1 cellular context compared by ENCODE assay signal in the genomic region with DNA sequence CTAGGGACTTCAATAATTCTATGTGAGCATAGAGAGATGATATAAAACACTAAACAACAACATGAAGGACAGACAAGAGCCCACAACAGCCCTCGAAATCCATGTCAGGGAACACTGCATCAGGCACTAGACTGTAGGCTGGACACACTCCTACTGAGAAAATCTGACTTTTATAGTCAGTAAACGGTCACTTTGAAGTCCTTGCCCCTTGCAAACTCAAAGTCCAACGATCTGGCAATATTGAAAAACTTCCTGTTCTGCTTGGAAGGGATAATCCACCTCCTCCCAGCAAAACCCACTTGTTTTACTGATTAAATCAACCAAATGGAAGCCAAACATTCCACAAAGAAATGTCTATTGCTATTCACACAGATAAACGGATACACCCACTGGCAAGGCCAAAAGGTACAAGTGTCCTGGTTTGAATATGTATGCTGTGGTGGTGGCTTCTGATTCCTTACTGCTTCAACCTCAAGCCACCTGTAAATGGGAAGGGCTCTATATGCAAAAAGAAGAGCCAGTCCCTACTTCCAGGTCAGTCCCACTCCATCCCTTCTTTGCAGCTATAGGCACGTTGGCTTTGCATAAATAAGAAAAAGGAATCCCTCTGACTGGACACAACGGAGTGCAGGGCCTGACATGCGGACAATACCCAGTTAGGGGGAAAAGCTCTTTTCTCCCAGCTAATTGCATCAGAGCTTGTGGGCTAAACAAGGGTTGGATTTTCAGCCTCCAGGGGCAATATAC.
TF ChIP-seq lines count a peak whose summit lies in the region.

No MANE protein-coding gene starts in this region.

TF ChIP-seq in HepG2, 621 proteins besides CTCF, POLR2A, EP300 and RAD21 (continued from another document and continues in another):
- no peak for TF ChIP-seq ZNF280B (CRISPR knock-in tag; IDR thresholded peaks at IDR 0.05; ENCODE audit: borderline replicate concordance)
- TF ChIP-seq ZNF775 (CRISPR knock-in tag; IDR thresholded peaks at IDR 0.05; ENCODE audit: borderline replicate concordance) = no peak
- TF ChIP-seq ZBTB2 (CRISPR knock-in tag; IDR thresholded peaks at IDR 0.05; ENCODE audit: low read depth) = no peak
- TF ChIP-seq, protein P1, sequence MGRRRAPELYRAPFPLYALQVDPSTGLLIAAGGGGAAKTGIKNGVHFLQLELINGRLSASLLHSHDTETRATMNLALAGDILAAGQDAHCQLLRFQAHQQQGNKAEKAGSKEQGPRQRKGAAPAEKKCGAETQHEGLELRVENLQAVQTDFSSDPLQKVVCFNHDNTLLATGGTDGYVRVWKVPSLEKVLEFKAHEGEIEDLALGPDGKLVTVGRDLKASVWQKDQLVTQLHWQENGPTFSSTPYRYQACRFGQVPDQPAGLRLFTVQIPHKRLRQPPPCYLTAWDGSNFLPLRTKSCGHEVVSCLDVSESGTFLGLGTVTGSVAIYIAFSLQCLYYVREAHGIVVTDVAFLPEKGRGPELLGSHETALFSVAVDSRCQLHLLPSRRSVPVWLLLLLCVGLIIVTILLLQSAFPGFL (CRISPR knock-in tag; IDR thresholded peaks at IDR 0.05) = no peak
- TF ChIP-seq ZNF652 (CRISPR knock-in tag; IDR thresholded peaks at IDR 0.05; ENCODE audit: borderline replicate concordance, low read depth) = no peak
- TF ChIP-seq HHEX (CRISPR knock-in tag; IDR thresholded peaks at IDR 0.05) = peak; percentile 73
- no peak for TF ChIP-seq ZNF891 (CRISPR knock-in tag; IDR thresholded peaks at IDR 0.05)
- peak; percentile 88; the same call in 1 of the 2 replicates for TF ChIP-seq HMG20A (CRISPR knock-in tag; IDR thresholded peaks at IDR 0.05; ENCODE audit: borderline replicate concordance)
- no peak for TF ChIP-seq E2F1 (CRISPR knock-in tag; IDR thresholded peaks at IDR 0.05)
- no peak for TF ChIP-seq SMC3 (IDR thresholded peaks at IDR 0.05; ENCODE audit: low read length)
- TF ChIP-seq YEATS2 (CRISPR knock-in tag; IDR thresholded peaks at IDR 0.05; ENCODE audit: borderline replicate concordance) = peak; percentile 60; the same call in 1 of the 2 replicates
- TF ChIP-seq ZNF253 (CRISPR knock-in tag; IDR thresholded peaks at IDR 0.05; ENCODE audit: borderline replicate concordance) = no peak
- TF ChIP-seq, protein P2, sequence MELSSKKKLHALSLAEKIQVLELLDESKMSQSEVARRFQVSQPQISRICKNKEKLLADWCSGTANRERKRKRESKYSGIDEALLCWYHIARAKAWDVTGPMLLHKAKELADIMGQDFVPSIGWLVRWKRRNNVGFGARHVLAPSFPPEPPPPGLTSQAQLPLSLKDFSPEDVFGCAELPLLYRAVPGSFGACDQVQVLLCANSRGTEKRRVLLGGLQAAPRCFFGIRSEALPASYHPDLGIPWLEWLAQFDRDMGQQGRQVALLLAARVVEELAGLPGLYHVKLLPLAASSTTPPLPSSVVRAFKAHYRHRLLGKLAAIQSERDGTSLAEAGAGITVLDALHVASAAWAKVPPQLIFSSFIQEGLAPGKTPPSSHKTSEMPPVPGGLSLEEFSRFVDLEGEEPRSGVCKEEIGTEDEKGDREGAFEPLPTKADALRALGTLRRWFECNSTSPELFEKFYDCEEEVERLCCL (CRISPR knock-in tag; IDR thresholded peaks at IDR 0.05; ENCODE audit: borderline replicate concordance) = no peak
- TF ChIP-seq RNF219 (CRISPR knock-in tag; IDR thresholded peaks at IDR 0.05) = no peak
- TF ChIP-seq ZNF367 (CRISPR knock-in tag; IDR thresholded peaks at IDR 0.05; ENCODE audit: borderline replicate concordance) = no peak
- no peak for TF ChIP-seq ZNF430 (CRISPR knock-in tag; IDR thresholded peaks at IDR 0.05)
- peak; percentile 28; the same call in 1 of the 2 replicates for TF ChIP-seq MIER2 (CRISPR knock-in tag; IDR thresholded peaks at IDR 0.05)
- TF ChIP-seq NR0B2 (CRISPR knock-in tag; IDR thresholded peaks at IDR 0.05) = no peak
- TF ChIP-seq CREM (IDR thresholded peaks at IDR 0.05) = peak; percentile 88
- TF ChIP-seq CREM (CRISPR knock-in tag; IDR thresholded peaks at IDR 0.05) = no peak
- 0 out of 2 replicates have a peak, but pooled peaks have one; percentile 71 for TF ChIP-seq PAX8 (CRISPR knock-in tag; IDR thresholded peaks at IDR 0.05; ENCODE audit: borderline replicate concordance)
- peak; percentile 76 for TF ChIP-seq SOX13 (IDR thresholded peaks at IDR 0.05)
- peak in 1 of 2 experiments; percentile 92; a peak in 2 of 4 replicates for TF ChIP-seq SOX13 (CRISPR knock-in tag; conservative IDR thresholded peaks at IDR 0.05 in 1 of 2, IDR thresholded peaks at IDR 0.05 in 1 of 2)
- TF ChIP-seq ZSCAN20 (CRISPR knock-in tag; IDR thresholded peaks at IDR 0.05; ENCODE audit: borderline replicate concordance) = peak; percentile 89
- TF ChIP-seq ZBTB1 (CRISPR knock-in tag; IDR thresholded peaks at IDR 0.05; ENCODE audit: borderline replicate concordance) = no peak
- no peak for TF ChIP-seq CBX2 (IDR thresholded peaks at IDR 0.05; ENCODE audit: low read depth, low read length)
- TF ChIP-seq CBX2 (CRISPR knock-in tag; IDR thresholded peaks at IDR 0.05; ENCODE audit: low read depth) = no peak
- TF ChIP-seq U2AF2 (IDR thresholded peaks at IDR 0.05; ENCODE audit: low read depth, low read length) = no peak
- TF ChIP-seq, protein P3, sequence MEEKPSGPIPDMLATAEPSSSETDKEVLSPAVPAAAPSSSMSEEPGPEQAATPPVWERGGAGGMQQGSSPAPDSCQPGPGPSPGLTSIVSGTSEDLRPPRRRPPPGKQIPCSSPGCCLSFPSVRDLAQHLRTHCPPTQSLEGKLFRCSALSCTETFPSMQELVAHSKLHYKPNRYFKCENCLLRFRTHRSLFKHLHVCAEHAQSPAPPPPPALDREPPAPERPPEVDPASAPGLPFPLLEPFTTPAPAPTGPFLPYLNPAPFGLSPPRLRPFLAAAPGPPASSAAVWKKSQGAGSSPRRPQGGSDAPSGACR (CRISPR knock-in tag; IDR thresholded peaks at IDR 0.05) = no peak
- no peak for TF ChIP-seq KLF13 (CRISPR knock-in tag; IDR thresholded peaks at IDR 0.05)
- TF ChIP-seq, protein P4, sequence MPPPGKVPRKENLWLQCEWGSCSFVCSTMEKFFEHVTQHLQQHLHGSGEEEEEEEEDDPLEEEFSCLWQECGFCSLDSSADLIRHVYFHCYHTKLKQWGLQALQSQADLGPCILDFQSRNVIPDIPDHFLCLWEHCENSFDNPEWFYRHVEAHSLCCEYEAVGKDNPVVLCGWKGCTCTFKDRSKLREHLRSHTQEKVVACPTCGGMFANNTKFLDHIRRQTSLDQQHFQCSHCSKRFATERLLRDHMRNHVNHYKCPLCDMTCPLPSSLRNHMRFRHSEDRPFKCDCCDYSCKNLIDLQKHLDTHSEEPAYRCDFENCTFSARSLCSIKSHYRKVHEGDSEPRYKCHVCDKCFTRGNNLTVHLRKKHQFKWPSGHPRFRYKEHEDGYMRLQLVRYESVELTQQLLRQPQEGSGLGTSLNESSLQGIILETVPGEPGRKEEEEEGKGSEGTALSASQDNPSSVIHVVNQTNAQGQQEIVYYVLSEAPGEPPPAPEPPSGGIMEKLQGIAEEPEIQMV (CRISPR knock-in tag; IDR thresholded peaks at IDR 0.05; ENCODE audit: low read depth) = 0 out of 2 replicates have a peak, but pooled peaks have one; percentile 16
- no peak for TF ChIP-seq PRMT3 (CRISPR knock-in tag; IDR thresholded peaks at IDR 0.05; ENCODE audit: borderline replicate concordance, low read depth)
- TF ChIP-seq ELF3 (CRISPR knock-in tag; IDR thresholded peaks at IDR 0.05) = peak; percentile 98
- TF ChIP-seq, protein P5, sequence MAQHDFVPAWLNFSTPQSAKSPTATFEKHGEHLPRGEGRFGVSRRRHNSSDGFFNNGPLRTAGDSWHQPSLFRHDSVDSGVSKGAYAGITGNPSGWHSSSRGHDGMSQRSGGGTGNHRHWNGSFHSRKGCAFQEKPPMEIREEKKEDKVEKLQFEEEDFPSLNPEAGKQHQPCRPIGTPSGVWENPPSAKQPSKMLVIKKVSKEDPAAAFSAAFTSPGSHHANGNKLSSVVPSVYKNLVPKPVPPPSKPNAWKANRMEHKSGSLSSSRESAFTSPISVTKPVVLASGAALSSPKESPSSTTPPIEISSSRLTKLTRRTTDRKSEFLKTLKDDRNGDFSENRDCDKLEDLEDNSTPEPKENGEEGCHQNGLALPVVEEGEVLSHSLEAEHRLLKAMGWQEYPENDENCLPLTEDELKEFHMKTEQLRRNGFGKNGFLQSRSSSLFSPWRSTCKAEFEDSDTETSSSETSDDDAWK (CRISPR knock-in tag; IDR thresholded peaks at IDR 0.05) = no peak
- no peak; the same call in 2 of the 3 replicates for TF ChIP-seq MXI1 (IDR thresholded peaks at IDR 0.05; ENCODE audit: borderline replicate concordance, low read depth, low read length)
- no peak for TF ChIP-seq ZNF121 (CRISPR knock-in tag; IDR thresholded peaks at IDR 0.05)
- peak; percentile 62; the same call in 1 of the 2 replicates for TF ChIP-seq MEIS2 (CRISPR knock-in tag; IDR thresholded peaks at IDR 0.05)
- 0 out of 2 replicates have a peak, but pooled peaks have one; percentile 41 for TF ChIP-seq ZZZ3 (CRISPR knock-in tag; IDR thresholded peaks at IDR 0.05; ENCODE audit: borderline replicate concordance)
- no peak for TF ChIP-seq MTERF4 (CRISPR knock-in tag; IDR thresholded peaks at IDR 0.05)
- no peak for TF ChIP-seq SETDB1 (CRISPR knock-in tag; IDR thresholded peaks at IDR 0.05; ENCODE audit: borderline replicate concordance)
- no peak for TF ChIP-seq CENPT (CRISPR knock-in tag; IDR thresholded peaks at IDR 0.05; ENCODE audit: low read depth)
